ENCODE assay signal across 8 cellular contexts in the genomic region with DNA sequence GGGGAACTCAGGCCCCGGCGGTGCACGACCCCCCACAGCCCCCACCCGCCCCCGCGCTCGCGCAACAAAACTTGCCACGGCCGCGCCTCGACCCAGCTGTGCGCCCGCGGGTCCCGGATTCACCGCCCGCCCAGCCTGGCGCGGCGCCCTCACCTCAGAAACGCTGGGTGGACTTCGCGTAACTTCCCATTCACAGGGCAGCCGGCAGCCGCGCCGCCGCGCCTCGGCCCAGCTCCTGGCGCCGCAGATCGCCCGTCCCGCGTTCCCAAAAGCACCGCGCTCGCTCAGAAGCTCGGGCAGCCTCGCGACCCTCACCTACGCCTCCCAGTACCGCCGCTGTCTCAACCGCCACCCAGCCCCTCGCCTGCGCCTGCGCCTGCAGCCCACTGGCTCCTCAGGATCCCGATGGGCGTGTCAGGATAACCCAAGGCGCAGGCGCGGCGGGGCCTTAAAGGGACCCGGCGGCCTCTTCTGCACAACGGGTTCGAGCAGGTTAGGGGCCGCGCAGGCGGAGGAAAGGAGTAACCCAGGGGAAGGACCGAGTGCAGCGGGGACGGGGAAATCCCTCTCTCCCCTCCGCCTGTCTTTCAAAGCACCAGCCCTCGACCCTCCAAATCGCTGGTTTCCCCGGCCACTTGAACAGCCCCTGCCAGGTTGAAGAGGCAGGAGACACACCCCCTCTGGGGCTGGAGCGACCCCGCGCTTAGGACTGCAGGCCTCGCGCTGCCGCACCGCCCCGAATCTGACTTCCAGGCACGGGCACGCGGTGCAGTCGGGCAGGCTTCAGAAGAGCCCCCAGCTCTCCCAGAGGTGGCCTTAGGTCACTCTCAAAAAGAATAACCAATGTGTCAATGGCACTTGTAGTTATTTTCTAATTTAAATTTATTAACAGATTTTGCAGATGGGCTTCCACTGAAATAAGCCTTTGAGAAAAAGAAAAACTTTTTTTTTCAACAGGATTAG.
DNase-seq lines count a peak whose midpoint lies in the region; ATAC-seq and TF ChIP-seq lines count a peak whose summit lies in the region.

A gene (minus strand): TSS at position 380 of the 963 bp plus-strand sequence.

- peak; percentile 85 for ATAC-seq in GM18907 (IDR thresholded peaks at IDR 0.05; ENCODE audit: unreplicated experiment)
- peak; percentile 78 for ATAC-seq in HG03135 (IDR thresholded peaks at IDR 0.05; ENCODE audit: unreplicated experiment)

- H3K79me2 ChIP-seq in ACC112 (ENCODE audit: control insufficient read depth, insufficient read depth, low read length, unreplicated experiment), result peaks cover 14% of the 10 kb centered on the region

- no peaks in the 10 kb centered on the region for H3K27me3 ChIP-seq in ACC112 (ENCODE audit: insufficient read depth, low read length)

- H3K4me1 ChIP-seq in ACC112 (ENCODE audit: control insufficient read depth, insufficient read depth, low read length, unreplicated experiment), result peaks cover 14% of the 10 kb centered on the region

- H2AFZ ChIP-seq in ACC112 (ENCODE audit: low read length, unreplicated experiment), result peak within 1 kb of the TSS; percentile 96

- peaks cover 1% of the 10 kb centered on the region; the same call in 1 of the 2 replicates for H3K36me3 ChIP-seq in ACC112 (ENCODE audit: insufficient read depth, low read length)

- H3K4me3 ChIP-seq in ACC112 (ENCODE audit: low read depth, low read length), result peak within 1 kb of the TSS; percentile 81
- H3K4me3 ChIP-seq in WI38 (ENCODE audit: low read depth, low read length), result peak within 1 kb of the TSS; percentile 84
- H3K4me3 ChIP-seq in cardiac fibroblast (replicated peaks in 1 of 2; ENCODE audit: low read depth in 2 of 2, low read length in 2 of 2), result peak within 1 kb of the TSS; percentile 68
- H3K4me3 ChIP-seq in skin epidermis, result peak within 1 kb of the TSS; percentile 46 to 81 (median 59)

- peak; percentile 99 for DNase-seq in NCI-H2171 treated with DMSO at 0.1 percent for 48 hours (lab: John Stamatoyannopoulos, UW)
- DNase-seq in cardiac fibroblast (ENCODE audit: low read depth in 2 of 2), result peak; percentile 97 to 98
- DNase-seq in iPS-NIHi11 (ENCODE audit: low spot score), result peak; percentile 100

- TF ChIP-seq CTCF in WI38 (IDR thresholded peaks at IDR 0.05; ENCODE audit: low read depth, low read length), result no peak
- no peak for TF ChIP-seq CTCF in cardiac fibroblast (IDR thresholded peaks at IDR 0.05; ENCODE audit: low read depth, low read length)

- no peak within 1 kb of the TSS for H3K27ac ChIP-seq in ACC112 (ENCODE audit: low read depth, low read length)
- H3K27ac ChIP-seq in skin epidermis, result peak within 1 kb of the TSS; percentile 1 to 87 (median 67)
